Comparison of ENCODE assay signal across 13 cellular contexts in genomic region chr15:74367296-74367854, GRCh38. TPM values are rescaled to one million over a fixed set of nuclear protein-coding genes. Genes with fewer than 3 reads are reported as not detected.
DNase-seq lines count a peak whose midpoint lies in the region; ATAC-seq and TF ChIP-seq lines count a peak whose summit lies in the region.
"Had no signal": no experiment of that assay in that cellular context is flagged by ENCODE, and none has a peak within 500 bp of the region (broad histone marks: within the 10 kb centered on the region; RNA-seq: fewer than 3 reads in every experiment).

Gene CYP11A1 (minus strand): TSS chr15:74367646. CDS start chr15:74367585, 61 bp downstream.

- H3K4me1 Mint-ChIP-seq in activated T-cell treated with anti-CD3 and anti-CD28 coated beads, Interleukin-2, amount 50 U/mL, for 4 hours (ENCODE audit: low read depth) = peaks cover 3% of the 10 kb centered on the region
- H3K4me1 Mint-ChIP-seq in activated B cell treated with CpG ODN at 0.5 μM for 24 hours = peaks cover 4% of the 10 kb centered on the region
- no peaks in the 10 kb centered on the region for H3K4me1 Mint-ChIP-seq in memory B cell
- H3K4me1 Mint-ChIP-seq in stimulated activated effector memory CD8-positive, alpha-beta T cell treated with anti-CD3 and anti-CD28 coated beads, Interleukin-12 subunit alpha, Interleukin-12 subunit beta, amount 100 ng/mL, for 72 hours = no peaks in the 10 kb centered on the region

- CTCF ChIA-PET in activated B cell treated with CpG ODN at 0.5 μM for 24 hours (lab: Charles Lee) = no interaction called here

- no peak for TF ChIP-seq CTCF in activated B cell treated with CpG ODN at 0.5 μM for 24 hours (IDR thresholded peaks at IDR 0.05)

- intact Hi-C loops in activated B cell treated with CpG ODN at 0.5 μM for 24 hours (cut with micrococcal nuclease) = no loop called here

- ATAC-seq in activated T-cell treated with anti-CD3 and anti-CD28 coated beads, Interleukin-2, amount 50 U/mL, for 4 hours = no peak
- ATAC-seq in activated B cell treated with CpG ODN at 0.5 μM for 24 hours (ENCODE audit: low read depth) = no peak
- no peak for ATAC-seq in memory B cell (ENCODE audit: low read depth)
- no peak for ATAC-seq in stimulated activated effector memory CD8-positive, alpha-beta T cell treated with anti-CD3 and anti-CD28 coated beads, Interleukin-12 subunit alpha, Interleukin-12 subunit beta, amount 100 ng/mL, for 72 hours
- ATAC-seq in HG03460 (IDR thresholded peaks at IDR 0.05; ENCODE audit: unreplicated experiment) = no peak
- no peak for ATAC-seq in GM19397 (IDR thresholded peaks at IDR 0.05; ENCODE audit: unreplicated experiment)
- ATAC-seq: activated CD4-positive, CD25-positive, alpha-beta regulatory T cell treated with anti-CD3 and anti-CD28 coated beads, Interleukin-2, amount 50 U/mL, for 24 hours had no signal

- no peak for DNase-seq in activated T-cell treated with anti-CD3 and anti-CD28 coated beads, Interleukin-2, amount 50 U/mL, for 4 hours
- DNase-seq in activated T-cell treated with anti-CD3 and anti-CD28 coated beads for 4 hours (no peak), activated B cell treated with CpG ODN at 0.5 μM for 24 hours (no peak), memory B cell (ENCODE audit: low spot score in 2 of 2) (no peak), NCI-H2171 (lab: John Stamatoyannopoulos, UW) (no peak)
- no peak for DNase-seq in stimulated activated effector memory CD8-positive, alpha-beta T cell treated with anti-CD3 and anti-CD28 coated beads, Interleukin-12 subunit alpha, Interleukin-12 subunit beta, amount 100 ng/mL, for 72 hours (ENCODE audit: low spot score in 2 of 2)
- DNase-seq: ACHN, Caco-2, NCI-H226, thyroid gland had no signal

- H3K36me3 Mint-ChIP-seq in activated T-cell treated with anti-CD3 and anti-CD28 coated beads, Interleukin-2, amount 50 U/mL, for 4 hours (ENCODE audit: insufficient read depth) = no peaks in the 10 kb centered on the region
- H3K36me3 Mint-ChIP-seq in activated B cell treated with CpG ODN at 0.5 μM for 24 hours (ENCODE audit: low read depth) (no peaks in the 10 kb centered on the region), memory B cell (peaks cover 2% of the 10 kb centered on the region)
- no peaks in the 10 kb centered on the region for H3K36me3 Mint-ChIP-seq in stimulated activated effector memory CD8-positive, alpha-beta T cell treated with anti-CD3 and anti-CD28 coated beads, Interleukin-12 subunit alpha, Interleukin-12 subunit beta, amount 100 ng/mL, for 72 hours

- H3K4me3 Mint-ChIP-seq in activated T-cell treated with anti-CD3 and anti-CD28 coated beads, Interleukin-2, amount 50 U/mL, for 4 hours = peak within 1 kb of the TSS; percentile 29
- peak within 1 kb of the TSS; percentile 15 for H3K4me3 Mint-ChIP-seq in activated B cell treated with CpG ODN at 0.5 μM for 24 hours
- H3K4me3 Mint-ChIP-seq in memory B cell = peak within 1 kb of the TSS; percentile 32
- peak within 1 kb of the TSS; percentile 61 for H3K4me3 Mint-ChIP-seq in stimulated activated effector memory CD8-positive, alpha-beta T cell treated with anti-CD3 and anti-CD28 coated beads, Interleukin-12 subunit alpha, Interleukin-12 subunit beta, amount 100 ng/mL, for 72 hours

- no peak within 1 kb of the TSS for H3K27ac Mint-ChIP-seq in activated B cell treated with CpG ODN at 0.5 μM for 24 hours
- no peak within 1 kb of the TSS for H3K27ac Mint-ChIP-seq in memory B cell
- H3K27ac Mint-ChIP-seq in stimulated activated effector memory CD8-positive, alpha-beta T cell treated with anti-CD3 and anti-CD28 coated beads, Interleukin-12 subunit alpha, Interleukin-12 subunit beta, amount 100 ng/mL, for 72 hours = no peak within 1 kb of the TSS

- H3K9me3 Mint-ChIP-seq in activated T-cell treated with anti-CD3 and anti-CD28 coated beads, Interleukin-2, amount 50 U/mL, for 4 hours = no peaks in the 10 kb centered on the region
- H3K9me3 Mint-ChIP-seq in activated B cell treated with CpG ODN at 0.5 μM for 24 hours = no peaks in the 10 kb centered on the region
- H3K9me3 Mint-ChIP-seq in memory B cell = no peaks in the 10 kb centered on the region
- H3K9me3 Mint-ChIP-seq in stimulated activated effector memory CD8-positive, alpha-beta T cell treated with anti-CD3 and anti-CD28 coated beads, Interleukin-12 subunit alpha, Interleukin-12 subunit beta, amount 100 ng/mL, for 72 hours = no peaks in the 10 kb centered on the region

- POLR2A ChIA-PET in activated B cell treated with CpG ODN at 0.5 μM for 24 hours (lab: Charles Lee) = no interaction called here

- peaks cover 49% of the 10 kb centered on the region for H3K27me3 Mint-ChIP-seq in activated T-cell treated with anti-CD3 and anti-CD28 coated beads, Interleukin-2, amount 50 U/mL, for 4 hours (ENCODE audit: low read depth)
- peaks cover 39% of the 10 kb centered on the region for H3K27me3 Mint-ChIP-seq in activated B cell treated with CpG ODN at 0.5 μM for 24 hours
- H3K27me3 Mint-ChIP-seq in memory B cell = peaks cover 8% of the 10 kb centered on the region

RNA-seq across cellular contexts. Expression of gene CYP11A1, which starts in this region (rescaled TPM):
- total RNA-seq in activated T-cell treated with anti-CD3 and anti-CD28 coated beads, Interleukin-2, amount 50 U/mL, for 4 hours = under 1 TPM; 0.33 to 0.41 (median 0.40) TPM
- total RNA-seq in activated B cell treated with CpG ODN at 0.5 μM for 24 hours = not detected in 2 replicates
- total RNA-seq: Caco-2 had no signal
